ENCODE assay signal across 12 cellular contexts in genomic region chr3:58206406-58207011, GRCh38. TPM values are rescaled to one million over a fixed set of nuclear protein-coding genes. Genes with fewer than 3 reads are reported as not detected.
DNase-seq lines count a peak whose midpoint lies in the region; ATAC-seq, FAIRE-seq and TF ChIP-seq lines count a peak whose summit lies in the region.
"Had no signal": no experiment of that assay in that cellular context is flagged by ENCODE, and none has a peak within 500 bp of the region (broad histone marks: within the 10 kb centered on the region; RNA-seq: fewer than 3 reads in every experiment).

No MANE protein-coding gene starts in this region.

- H4K20me1 ChIP-seq in GM12878 (ENCODE audit: control insufficient read depth, insufficient read depth), result no peaks in the 10 kb centered on the region

- H3K27me3 Mint-ChIP-seq in naive thymus-derived CD4-positive, alpha-beta T cell, result peaks cover 6 to 21% (median 18%) of the 10 kb centered on the region in 5 donors

- CTCF ChIA-PET in GM12878 (lab: Yijun Ruan, JAX), result interaction anchor here (0.6 to 25.2 kb wide), 4 partner anchors 8 to 838 kb away, joined by 3 to 655 read pairs (median 8); partner anchors contain the start of genes DNASE1L3, HTD2 and RPP14
- CTCF ChIA-PET in naive thymus-derived CD4-positive, alpha-beta T cell (lab: Charles Lee), result no interaction called here

- ATAC-seq in GM12878, result peak; percentile 58
- ATAC-seq in naive thymus-derived CD4-positive, alpha-beta T cell, result peak; percentile 20
- no peak; the same call in 1 of the 3 replicates for ATAC-seq in SK-N-SH treated with all-trans-retinoic acid at 6 μM for 48 hours
- ATAC-seq: heart left ventricle had no signal

- H3K4me1 Mint-ChIP-seq in naive thymus-derived CD4-positive, alpha-beta T cell, result peaks cover 0 to 8% (median 0%) of the 10 kb centered on the region in 7 donors

- H3K27me3 ChIP-seq in GM12878 (replicated peaks in 1 of 2; ENCODE audit: control insufficient read depth in 2 of 2, insufficient read depth in 2 of 2, low read length in 1 of 2) (no peaks in the 10 kb centered on the region), uterus (no peaks in the 10 kb centered on the region)
- no peaks in the 10 kb centered on the region for H3K27me3 ChIP-seq in naive thymus-derived CD4-positive, alpha-beta T cell (ENCODE audit: control insufficient read depth in 2 of 2, insufficient read depth in 2 of 2, low read length in 2 of 2)
- H3K27me3 ChIP-seq: heart left ventricle, SJCRH30 had no signal

- no peak for FAIRE-seq in GM12878 (lab: Jason Lieb, UNC)

- peaks cover 0 to 5% (median 2%) of the 10 kb centered on the region in 5 donors for H3K36me3 Mint-ChIP-seq in naive thymus-derived CD4-positive, alpha-beta T cell
- H3K36me3 Mint-ChIP-seq: activated naive CD4-positive, alpha-beta T cell treated with anti-CD3 and anti-CD28 coated beads, Interleukin-2, amount 50 U/mL, for 24 hours had no signal

- H3K4me3 ChIP-seq in GM12878 (no peak overlapping the region), uterus (no peak overlapping the region)
- H3K4me3 ChIP-seq in naive thymus-derived CD4-positive, alpha-beta T cell (ENCODE audit: low read length), result no peak overlapping the region
- H3K4me3 ChIP-seq: heart left ventricle, SJCRH30 had no signal

- peak overlapping the region; percentile 19; the same call in 1 of the 2 replicates for H2AFZ ChIP-seq in GM12878 (ENCODE audit: control insufficient read depth, low read depth, low read length)

- H3K36me3 ChIP-seq in GM12878 (ENCODE audit: control insufficient read depth in 2 of 2, insufficient read depth in 2 of 2, low read length in 1 of 2) (peaks cover 0 to 1% of the 10 kb centered on the region in 2 experiments; a peak in 1 of 4 replicates), uterus (no peaks in the 10 kb centered on the region)
- H3K36me3 ChIP-seq in naive thymus-derived CD4-positive, alpha-beta T cell (ENCODE audit: control insufficient read depth in 2 of 3, insufficient read depth in 3 of 3, low read length in 3 of 3), result no peaks in the 10 kb centered on the region
- H3K36me3 ChIP-seq: heart left ventricle, SJCRH30 had no signal

- H3K4me3 Mint-ChIP-seq in naive thymus-derived CD4-positive, alpha-beta T cell, result no peak overlapping the region
- H3K4me3 Mint-ChIP-seq: activated naive CD4-positive, alpha-beta T cell treated with anti-CD3 and anti-CD28 coated beads, Interleukin-2, amount 50 U/mL, for 24 hours; naive thymus-derived CD8-positive, alpha-beta T cell had no signal

- in situ Hi-C loops in GM12878 (cut with MboI), result loop anchor here (25.0 kb wide), 1 partner anchor 1181 kb away; no protein-coding TSS in a partner anchor

- H3K27ac ChIP-seq in GM12878 (ENCODE audit: control insufficient read depth, insufficient read depth) (peak overlapping the region; percentile 6; the same call in 1 of the 2 replicates), uterus (no peak overlapping the region)
- H3K27ac ChIP-seq in naive thymus-derived CD4-positive, alpha-beta T cell (ENCODE audit: low read depth, low read length), result no peak overlapping the region
- H3K27ac ChIP-seq: heart left ventricle, SJCRH30 had no signal

- TF ChIP-seq POLR2A in GM12878 (IDR thresholded peaks at IDR 0.05; ENCODE audit: low read depth, low read length), result no peak
- no peak for TF ChIP-seq POLR2A in uterus (IDR thresholded peaks at IDR 0.05)

- no peaks in the 10 kb centered on the region for H3K79me2 ChIP-seq in GM12878 (ENCODE audit: control insufficient read depth, insufficient read depth, low read length)

- H3K9me3 ChIP-seq in GM12878 (replicated peaks; ENCODE audit: control insufficient read depth, insufficient read depth, low read length), result peaks cover 1% of the 10 kb centered on the region; the same call in 2 of the 3 replicates
- peaks cover 0 to 2% (median 0%) of the 10 kb centered on the region in 3 experiments for H3K9me3 ChIP-seq in naive thymus-derived CD4-positive, alpha-beta T cell (ENCODE audit: control insufficient read depth in 2 of 3, low read length in 3 of 3)
- no peaks in the 10 kb centered on the region for H3K9me3 ChIP-seq in uterus
- H3K9me3 ChIP-seq: SJCRH30 had no signal

- RAD21 ChIA-PET in GM12878 (lab: Charles Lee; ENCODE audit: unreplicated experiment), result interaction anchor here (0.9 to 8.1 kb wide), 5 partner anchors 7 to 93 kb away, joined by 3 to 285 read pairs (median 16); partner anchors contain the start of gene DNASE1L3

- POLR2A ChIA-PET in GM12878 (lab: Charles Lee), result interaction anchor here (2.9 to 17.1 kb wide), 3 partner anchors 6 to 28 kb away, joined by 13 to 491 read pairs (median 491); partner anchors contain the start of gene DNASE1L3
- POLR2A ChIA-PET in naive thymus-derived CD4-positive, alpha-beta T cell (lab: Charles Lee), result no interaction called here

- no peak for TF ChIP-seq RAD21 in GM12878 (IDR thresholded peaks at IDR 0.05; ENCODE audit: insufficient read depth, low read depth, low read length)

- no peak overlapping the region for H3K4me2 ChIP-seq in GM12878 (ENCODE audit: control insufficient read depth, insufficient read depth)

- H3K27ac Mint-ChIP-seq in naive thymus-derived CD4-positive, alpha-beta T cell, result no peak overlapping the region
- H3K27ac Mint-ChIP-seq: activated naive CD4-positive, alpha-beta T cell treated with anti-CD3 and anti-CD28 coated beads, Interleukin-2, amount 50 U/mL, for 24 hours; naive thymus-derived CD8-positive, alpha-beta T cell had no signal

- intact Hi-C loops in GM12878 (cut with micrococcal nuclease; ENCODE audit: unreplicated experiment), result no loop called here
- intact Hi-C loops in naive thymus-derived CD4-positive, alpha-beta T cell (cut with micrococcal nuclease), result loop anchor here in 1 of 2 donors (1.0 kb wide), 1 partner anchor 207 kb away; no protein-coding TSS in a partner anchor
- intact Hi-C loops in uterus (cut with DNase I; ENCODE audit: low total_unique reads), result no loop called here

- no peak overlapping the region for H3K9ac ChIP-seq in GM12878 (ENCODE audit: control insufficient read depth, insufficient read depth, low read length)

- TF ChIP-seq CTCF in GM12878 (IDR thresholded peaks at IDR 0.05 in 2 of 3, conservative IDR thresholded peaks at IDR 0.05 in 1 of 3; ENCODE audit: control insufficient read depth in 2 of 3, extremely low read depth in 1 of 3, insufficient read depth in 1 of 3, low read depth in 3 of 3, low read length in 3 of 3) (no peak), uterus (IDR thresholded peaks at IDR 0.05) (no peak)

- TF ChIP-seq EP300 in GM12878 (IDR thresholded peaks at IDR 0.05; ENCODE audit: borderline replicate concordance in 1 of 2, control insufficient read depth in 1 of 2, low read depth in 2 of 2, low read length in 2 of 2), result no peak

- DNase-seq in EL (peak; percentile 82), M059J (ENCODE audit: low read depth) (peak; percentile 88), GM12878 (ENCODE audit: low read depth, low spot score) (no peak), uterus (no peak), germinal center (ENCODE audit: low spot score) (no peak)
- peak in 1 of 9 donors; percentile 32 for DNase-seq in naive thymus-derived CD4-positive, alpha-beta T cell
- DNase-seq: heart left ventricle; naive thymus-derived CD8-positive, alpha-beta T cell; NCI-H146; SJCRH30 had no signal

- WGBS in GM12878 (ENCODE audit: insufficient coverage, insufficient replicate concordance, low lambda C conversion rate, missing lambda C conversion rate), result 63% methylated on average over 5 of the region's 5 CpGs

- H3K9me3 Mint-ChIP-seq in naive thymus-derived CD4-positive, alpha-beta T cell, result peaks cover 0 to 13% (median 6%) of the 10 kb centered on the region in 11 donors

- H3K4me1 ChIP-seq in GM12878 (ENCODE audit: control insufficient read depth, insufficient read depth, low read length) (peaks cover 23% of the 10 kb centered on the region), uterus (no peaks in the 10 kb centered on the region)
- no peaks in the 10 kb centered on the region for H3K4me1 ChIP-seq in naive thymus-derived CD4-positive, alpha-beta T cell (ENCODE audit: control insufficient read depth in 2 of 2, insufficient read depth in 2 of 2, low read length in 2 of 2)
- H3K4me1 ChIP-seq: SJCRH30 had no signal

- no TSS peak for BruUV-seq in GM12878 (replicated peaks; lab: Mats Ljungman, UMichigan)

- SMC1A ChIA-PET in GM12878 (lab: Charles Lee; ENCODE audit: uncharacterized antibody, unreplicated experiment), result interaction anchor here (1.2 to 14.2 kb wide), 6 partner anchors 6 to 26 kb away, joined by 3 to 510 read pairs (median 10); partner anchors contain the start of gene DNASE1L3

RNA-seq across cellular contexts. Expression of gene DNASE1L3, which starts 4.3 kb away (rescaled TPM):
- total RNA-seq in M059J (2014; rRNA removed; shearing (Covaris generic)), result not detected in 2 replicates
- 288 TPM in 2 replicates for total RNA-seq in GM12878 (2013; cell fraction: nucleolus; rRNA removed)
- 3.2 and 6.0 TPM in 2 replicates for total RNA-seq in GM12878 (2014; rRNA removed)
- total RNA-seq in GM12878 (2014; rRNA removed; fragmentation: Illumina TruSeq; extraction: Trizol), result 3.6 and 5.3 TPM in 2 replicates
- total RNA-seq in GM12878 (2021), result 3.7 and 4.4 TPM in 2 replicates
- polyA plus RNA-seq in GM12878 (2011; ENCODE audit: low read depth), result 6.2 TPM
- 72.1 and 84.4 TPM in 2 replicates for polyA plus RNA-seq in GM12878 (2011; rRNA removed)
- polyA plus RNA-seq in GM12878 (2011; cell fraction: cytosol; rRNA removed), result 43.3 and 48.4 TPM in 2 replicates
- polyA plus RNA-seq in GM12878 (2011; cell fraction: nucleus; rRNA removed), result 95.4 and 157 TPM in 2 replicates
- 12.3 and 19.0 TPM in 2 replicates for polyA plus RNA-seq in GM12878 (2012)
- 3.1 and 4.9 TPM in 2 replicates for polyA plus RNA-seq in GM12878 (2014; fragmentation: Illumina TruSeq; extraction: Trizol)
- polyA plus RNA-seq in GM12878 (2014; fragmentation: Nextera tagmentation; extraction: Ambion mirVana), result 10 to 100 TPM; 10.6 to 11.1 TPM
- 3.7 and 5.7 TPM in 2 replicates for polyA plus RNA-seq in GM12878 (2014; rRNA removed)
- 1 to 10 TPM; 7.7 TPM for polyA plus RNA-seq in GM12878 (2016; fragmentation: Nextera tagmentation; extraction: Ambion mirVana)
- 93.0 and 115 TPM in 2 replicates for polyA minus RNA-seq in GM12878 (2011; rRNA and poly(A)+ RNA removed)
- polyA minus RNA-seq in GM12878 (2011; cell fraction: cytosol; rRNA and poly(A)+ RNA removed), result 16.8 and 21.7 TPM in 2 replicates
- polyA minus RNA-seq in GM12878 (2011; cell fraction: nucleus; rRNA and poly(A)+ RNA removed), result 63.7 and 75.3 TPM in 2 replicates
- 1 to 10 TPM in 1 of 5 experiments, under 1 TPM in 1, not detected in 3; 0.66 to 2.6 TPM for total RNA-seq in naive thymus-derived CD4-positive, alpha-beta T cell
- polyA plus RNA-seq in naive thymus-derived CD4-positive, alpha-beta T cell, result not detected
- 1 to 10 TPM in 3 of 4 donors, under 1 TPM in 1; 0.77 to 3.2 (median 2.4) TPM for total RNA-seq in uterus
- total RNA-seq: SJCRH30 had no signal
- polyA plus RNA-seq: naive thymus-derived CD8-positive, alpha-beta T cell had no signal

RNA-seq across cellular contexts. Expression of gene ABHD6, which starts 31.1 kb away (rescaled TPM):
- 11.6 and 11.9 TPM in 2 replicates for total RNA-seq in M059J (2014; rRNA removed; shearing (Covaris generic))
- total RNA-seq in GM12878 (2013; cell fraction: nucleolus; rRNA removed), result 50.4 and 53.6 TPM in 2 replicates
- 2.9 and 3.3 TPM in 2 replicates for total RNA-seq in GM12878 (2014; rRNA removed)
- total RNA-seq in GM12878 (2014; rRNA removed; fragmentation: Illumina TruSeq; extraction: Trizol), result 2.5 and 2.9 TPM in 2 replicates
- 3.6 and 3.8 TPM in 2 replicates for total RNA-seq in GM12878 (2021)
- 6.6 TPM for polyA plus RNA-seq in GM12878 (2011; ENCODE audit: low read depth)
- polyA plus RNA-seq in GM12878 (2011; rRNA removed), result 23.9 and 33.2 TPM in 2 replicates
- 34.3 and 46.6 TPM in 2 replicates for polyA plus RNA-seq in GM12878 (2011; cell fraction: cytosol; rRNA removed)
- 19.4 and 22.2 TPM in 2 replicates for polyA plus RNA-seq in GM12878 (2011; cell fraction: nucleus; rRNA removed)
- 5.2 and 7.6 TPM in 2 replicates for polyA plus RNA-seq in GM12878 (2012)
- 1.9 and 3.1 TPM in 2 replicates for polyA plus RNA-seq in GM12878 (2014; fragmentation: Illumina TruSeq; extraction: Trizol)
- polyA plus RNA-seq in GM12878 (2014; fragmentation: Nextera tagmentation; extraction: Ambion mirVana), result 1 to 10 TPM; 1.4 to 1.5 TPM
- 2.7 and 4.0 TPM in 2 replicates for polyA plus RNA-seq in GM12878 (2014; rRNA removed)
- 1 to 10 TPM; 5.1 to 7.0 TPM for polyA plus RNA-seq in GM12878 (2016; fragmentation: Nextera tagmentation; extraction: Ambion mirVana)
- polyA minus RNA-seq in GM12878 (2011; rRNA and poly(A)+ RNA removed), result 47.7 and 52.5 TPM in 2 replicates
- 9.2 and 12.8 TPM in 2 replicates for polyA minus RNA-seq in GM12878 (2011; cell fraction: cytosol; rRNA and poly(A)+ RNA removed)
- polyA minus RNA-seq in GM12878 (2011; cell fraction: nucleus; rRNA and poly(A)+ RNA removed), result 19.8 and 21.2 TPM in 2 replicates
- 1 to 10 TPM; 3.1 to 7.3 (median 6.6) TPM for total RNA-seq in naive thymus-derived CD4-positive, alpha-beta T cell
- 1 to 10 TPM; 2.5 to 6.4 TPM for polyA plus RNA-seq in naive thymus-derived CD4-positive, alpha-beta T cell
- 10 to 100 TPM in 3 of 4 donors, 1 to 10 TPM in 1; 6.7 to 20.6 (median 15.8) TPM for total RNA-seq in uterus

Comparison
In these comparisons a context has a peak if more than half of its experiments do, and no peak if none do; other contexts are left out.
1. DNase-seq: peak in EL (single experiment) and M059J (single experiment); none in GM12878 (single experiment), uterus (0 of 2) and germinal center (single experiment).